Comparison of ENCODE assay signal across 15 cellular contexts in genomic region chr11:33377100-33377851, GRCh38. TPM values are rescaled to one million over a fixed set of nuclear protein-coding genes. Genes with fewer than 3 reads are reported as not detected.
DNase-seq lines count a peak whose midpoint lies in the region; ATAC-seq, FAIRE-seq and TF ChIP-seq lines count a peak whose summit lies in the region.
"Had no signal": no experiment of that assay in that cellular context is flagged by ENCODE, and none has a peak within 500 bp of the region (broad histone marks: within the 10 kb centered on the region; RNA-seq: fewer than 3 reads in every experiment).

No MANE protein-coding gene starts in this region.

- dilution Hi-C loops in keratinocyte (cut with MboI; ENCODE audit: extremely low pct_ligation_motif_present, low sequenced_read_pairs) = no loop called here

- H4K20me1 ChIP-seq in keratinocyte (ENCODE audit: control insufficient read depth, extremely low read depth, insufficient read depth, low read length) = no peaks in the 10 kb centered on the region

- H3K36me3 Mint-ChIP-seq in brain = no peaks in the 10 kb centered on the region
- no peaks in the 10 kb centered on the region for H3K36me3 Mint-ChIP-seq in activated T-helper 2 cell treated with anti-CD3 and anti-CD28 coated beads, Interferon-gamma antibody, Interleukin-2, Interleukin-4, amounts not matched to agents 10 μg/mL and 5 μg/mL and 100 μg/mL, durations not matched to agents 14 hours and 24 hours and 36 hours (ENCODE audit: low read depth)
- H3K36me3 Mint-ChIP-seq in activated T-helper 1 cell treated with anti-CD3 and anti-CD28 coated beads, Interleukin-12 subunit alpha, Interleukin-12 subunit beta, Interleukin-2, Interleukin-4 antibody, amounts not matched to agents 30 ng/mL and 10 ng/mL and 1 ng/mL, durations not matched to agents 14 hours and 24 hours and 36 hours (ENCODE audit: low read depth) = no peaks in the 10 kb centered on the region
- H3K36me3 Mint-ChIP-seq: stimulated activated memory B cell treated with anti-CD40 and anti-IgM and Interleukin-4, amounts not matched to agents 10 μg/mL and 1 μg/mL and 100 μg/mL, for 72 hours had no signal

- H3K4me1 ChIP-seq in cardiac muscle cell (ENCODE audit: low read depth) (no peaks in the 10 kb centered on the region), keratinocyte (ENCODE audit: control insufficient read depth, extremely low read depth, insufficient read depth, low read length) (peaks cover 18% of the 10 kb centered on the region), testis (no peaks in the 10 kb centered on the region)

- H3K4me2 ChIP-seq in keratinocyte (ENCODE audit: control insufficient read depth, extremely low read depth, insufficient read depth, low read depth, low read length) = peak overlapping the region; percentile 82

- ATAC-seq in left ventricle myocardium superior = no peak
- ATAC-seq in HG03025 (IDR thresholded peaks at IDR 0.05; ENCODE audit: low FRiP score, unreplicated experiment) = no peak
- ATAC-seq: sciatic nerve had no signal

- peak overlapping the region; percentile 35 for H2AFZ ChIP-seq in keratinocyte (ENCODE audit: control insufficient read depth, low read length)

- peak in 1 of 2 donors; percentile 37 for DNase-seq in cardiac muscle cell (ENCODE audit: low read depth in 1 of 2, low spot score in 1 of 2)
- DNase-seq in left ventricle myocardium superior = no peak
- no peak for DNase-seq in keratinocyte (ENCODE audit: low read depth, low spot score)
- DNase-seq in testis = no peak
- DNase-seq in activated T-helper 2 cell treated with anti-CD3 and anti-CD28 coated beads, Interferon-gamma antibody, Interleukin-2, Interleukin-4, amounts not matched to agents 10 μg/mL and 5 μg/mL and 100 μg/mL, durations not matched to agents 14 hours and 24 hours and 36 hours (ENCODE audit: low spot score) = no peak
- no peak for DNase-seq in activated T-helper 1 cell treated with anti-CD3 and anti-CD28 coated beads, Interleukin-12 subunit alpha, Interleukin-12 subunit beta, Interleukin-2, Interleukin-4 antibody, amounts not matched to agents 30 ng/mL and 10 ng/mL and 1 ng/mL, durations not matched to agents 14 hours and 24 hours and 36 hours (ENCODE audit: low spot score)
- DNase-seq: kidney glomerular epithelial cell, NCI-H2029, SHP77 treated with DMSO at 0.1 percent for 48 hours had no signal

- H3K27ac ChIP-seq in cardiac muscle cell = no peak overlapping the region
- H3K27ac ChIP-seq in keratinocyte (ENCODE audit: control insufficient read depth, insufficient read depth, low read length) = no peak overlapping the region
- H3K27ac ChIP-seq in testis = no peak overlapping the region
- H3K27ac ChIP-seq: BLaER1 treated with 17β-estradiol and CSF1 and Interleukin-3, amounts not matched to agents 10 nM and 100 nM had no signal

- H3K4me3 ChIP-seq in cardiac muscle cell (peak overlapping the region; percentile 74), keratinocyte (ENCODE audit: control insufficient read depth in 2 of 3, extremely low read depth in 1 of 3, insufficient read depth in 2 of 3, low read depth in 1 of 3, low read length in 3 of 3) (peak overlapping the region; percentile 40 to 60 (median 56)), testis (peak overlapping the region; percentile 39 to 41)

- intact Hi-C loops in left ventricle myocardium superior (cut with micrococcal nuclease) (no loop called here), testis (cut with DNase I; ENCODE audit: low total_unique reads) (no loop called here)
- intact Hi-C loops in activated T-helper 2 cell treated with anti-CD3 and anti-CD28 coated beads, Interferon-gamma antibody, Interleukin-2, Interleukin-4, amounts not matched to agents 10 μg/mL and 5 μg/mL and 100 μg/mL, durations not matched to agents 14 hours and 24 hours and 36 hours (cut with micrococcal nuclease) = no loop called here
- intact Hi-C loops in activated T-helper 1 cell treated with anti-CD3 and anti-CD28 coated beads, Interleukin-12 subunit alpha, Interleukin-12 subunit beta, Interleukin-2, Interleukin-4 antibody, amounts not matched to agents 30 ng/mL and 10 ng/mL and 1 ng/mL, durations not matched to agents 14 hours and 24 hours and 36 hours (cut with micrococcal nuclease) = no loop called here

- H3K9me3 ChIP-seq in cardiac muscle cell (ENCODE audit: low read depth) (no peaks in the 10 kb centered on the region), keratinocyte (ENCODE audit: control insufficient read depth, low read depth, low read length) (no peaks in the 10 kb centered on the region), testis (no peaks in the 10 kb centered on the region)

- peaks cover 10% of the 10 kb centered on the region for H3K27me3 Mint-ChIP-seq in brain
- peaks cover 46% of the 10 kb centered on the region for H3K27me3 Mint-ChIP-seq in activated T-helper 2 cell treated with anti-CD3 and anti-CD28 coated beads, Interferon-gamma antibody, Interleukin-2, Interleukin-4, amounts not matched to agents 10 μg/mL and 5 μg/mL and 100 μg/mL, durations not matched to agents 14 hours and 24 hours and 36 hours (ENCODE audit: low read depth)
- H3K27me3 Mint-ChIP-seq in activated T-helper 1 cell treated with anti-CD3 and anti-CD28 coated beads, Interleukin-12 subunit alpha, Interleukin-12 subunit beta, Interleukin-2, Interleukin-4 antibody, amounts not matched to agents 30 ng/mL and 10 ng/mL and 1 ng/mL, durations not matched to agents 14 hours and 24 hours and 36 hours (ENCODE audit: insufficient read depth) = peaks cover 41% of the 10 kb centered on the region

- 25 to 27% methylated on average over 10 of the region's 10 CpGs for WGBS in testis, 2 donors

- peaks cover 10% of the 10 kb centered on the region for H3K4me1 Mint-ChIP-seq in brain
- H3K4me1 Mint-ChIP-seq in activated T-helper 2 cell treated with anti-CD3 and anti-CD28 coated beads, Interferon-gamma antibody, Interleukin-2, Interleukin-4, amounts not matched to agents 10 μg/mL and 5 μg/mL and 100 μg/mL, durations not matched to agents 14 hours and 24 hours and 36 hours (ENCODE audit: low read depth) = peaks cover under 1% of the 10 kb centered on the region
- no peaks in the 10 kb centered on the region for H3K4me1 Mint-ChIP-seq in activated T-helper 1 cell treated with anti-CD3 and anti-CD28 coated beads, Interleukin-12 subunit alpha, Interleukin-12 subunit beta, Interleukin-2, Interleukin-4 antibody, amounts not matched to agents 30 ng/mL and 10 ng/mL and 1 ng/mL, durations not matched to agents 14 hours and 24 hours and 36 hours (ENCODE audit: low read depth)
- H3K4me1 Mint-ChIP-seq: stimulated activated memory B cell treated with anti-CD40 and anti-IgM and Interleukin-4, amounts not matched to agents 10 μg/mL and 1 μg/mL and 100 μg/mL, for 72 hours had no signal

- H3K79me2 ChIP-seq in keratinocyte (ENCODE audit: control insufficient read depth, insufficient read depth, low read length) = peaks cover 8% of the 10 kb centered on the region

- H3K36me3 ChIP-seq in cardiac muscle cell (no peaks in the 10 kb centered on the region), keratinocyte (ENCODE audit: control insufficient read depth in 2 of 2, extremely low read depth in 1 of 2, insufficient read depth in 2 of 2, low read length in 2 of 2) (no peaks in the 10 kb centered on the region), testis (ENCODE audit: low read depth, missing control alignments) (no peaks in the 10 kb centered on the region)
- H3K36me3 ChIP-seq: BLaER1 treated with 17β-estradiol and CSF1 and Interleukin-3, amounts not matched to agents 10 nM and 100 nM had no signal

- peak overlapping the region; percentile 84 to 89 (median 87) for H3K4me3 Mint-ChIP-seq in brain
- no peak overlapping the region for H3K4me3 Mint-ChIP-seq in activated T-helper 2 cell treated with anti-CD3 and anti-CD28 coated beads, Interferon-gamma antibody, Interleukin-2, Interleukin-4, amounts not matched to agents 10 μg/mL and 5 μg/mL and 100 μg/mL, durations not matched to agents 14 hours and 24 hours and 36 hours (ENCODE audit: low read depth)
- no peak overlapping the region for H3K4me3 Mint-ChIP-seq in activated T-helper 1 cell treated with anti-CD3 and anti-CD28 coated beads, Interleukin-12 subunit alpha, Interleukin-12 subunit beta, Interleukin-2, Interleukin-4 antibody, amounts not matched to agents 30 ng/mL and 10 ng/mL and 1 ng/mL, durations not matched to agents 14 hours and 24 hours and 36 hours
- H3K4me3 Mint-ChIP-seq: stimulated activated memory B cell treated with anti-CD40 and anti-IgM and Interleukin-4, amounts not matched to agents 10 μg/mL and 1 μg/mL and 100 μg/mL, for 72 hours had no signal

- TF ChIP-seq CTCF in cardiac muscle cell (IDR thresholded peaks at IDR 0.05; ENCODE audit: low read depth, low read length) (no peak), brain (conservative IDR thresholded peaks at IDR 0.05) (no peak), keratinocyte (optimal IDR thresholded peaks at IDR 0.05 in 1 of 3, IDR thresholded peaks at IDR 0.05 in 1 of 3, conservative IDR thresholded peaks at IDR 0.05 in 1 of 3; ENCODE audit: extremely low read depth in 1 of 3, insufficient read depth in 2 of 3, low read length in 3 of 3) (no peak), testis (IDR thresholded peaks at IDR 0.05) (no peak)

- peaks cover 55% of the 10 kb centered on the region for H3K27me3 ChIP-seq in cardiac muscle cell
- peaks cover 12% of the 10 kb centered on the region for H3K27me3 ChIP-seq in keratinocyte (ENCODE audit: control insufficient read depth, extremely low read depth, insufficient read depth, low read length)
- H3K27me3 ChIP-seq in testis = no peaks in the 10 kb centered on the region

- peaks cover 0 to 3% (median 0%) of the 10 kb centered on the region in 5 experiments for H3K9me3 Mint-ChIP-seq in brain
- H3K9me3 Mint-ChIP-seq in activated T-helper 2 cell treated with anti-CD3 and anti-CD28 coated beads, Interferon-gamma antibody, Interleukin-2, Interleukin-4, amounts not matched to agents 10 μg/mL and 5 μg/mL and 100 μg/mL, durations not matched to agents 14 hours and 24 hours and 36 hours = no peaks in the 10 kb centered on the region
- no peaks in the 10 kb centered on the region for H3K9me3 Mint-ChIP-seq in activated T-helper 1 cell treated with anti-CD3 and anti-CD28 coated beads, Interleukin-12 subunit alpha, Interleukin-12 subunit beta, Interleukin-2, Interleukin-4 antibody, amounts not matched to agents 30 ng/mL and 10 ng/mL and 1 ng/mL, durations not matched to agents 14 hours and 24 hours and 36 hours
- H3K9me3 Mint-ChIP-seq: stimulated activated memory B cell treated with anti-CD40 and anti-IgM and Interleukin-4, amounts not matched to agents 10 μg/mL and 1 μg/mL and 100 μg/mL, for 72 hours had no signal

- peak overlapping the region; percentile 46 for H3K9ac ChIP-seq in keratinocyte (ENCODE audit: control insufficient read depth, extremely low read depth, insufficient read depth, low read length)

- no peaks in the 10 kb centered on the region for H3K9me1 ChIP-seq in keratinocyte (ENCODE audit: control insufficient read depth, extremely low read depth, insufficient read depth, low read length)

- no peak for FAIRE-seq in keratinocyte (lab: Jason Lieb, UNC)
- FAIRE-seq: colon had no signal

- TF ChIP-seq POLR2A in testis (IDR thresholded peaks at IDR 0.05) = no peak

- H3K27ac Mint-ChIP-seq in brain = peak overlapping the region; percentile 10 to 81 (median 56)
- no peak overlapping the region for H3K27ac Mint-ChIP-seq in activated T-helper 2 cell treated with anti-CD3 and anti-CD28 coated beads, Interferon-gamma antibody, Interleukin-2, Interleukin-4, amounts not matched to agents 10 μg/mL and 5 μg/mL and 100 μg/mL, durations not matched to agents 14 hours and 24 hours and 36 hours
- H3K27ac Mint-ChIP-seq in activated T-helper 1 cell treated with anti-CD3 and anti-CD28 coated beads, Interleukin-12 subunit alpha, Interleukin-12 subunit beta, Interleukin-2, Interleukin-4 antibody, amounts not matched to agents 30 ng/mL and 10 ng/mL and 1 ng/mL, durations not matched to agents 14 hours and 24 hours and 36 hours = no peak overlapping the region
- H3K27ac Mint-ChIP-seq: stimulated activated memory B cell treated with anti-CD40 and anti-IgM and Interleukin-4, amounts not matched to agents 10 μg/mL and 1 μg/mL and 100 μg/mL, for 72 hours had no signal

RNA-seq across cellular contexts. Expression of gene KIAA1549L, which starts 1.4 kb away (rescaled TPM):
- total RNA-seq in cardiac muscle cell (4.4 and 5.5 TPM in 2 replicates), left ventricle myocardium superior (0.10 TPM), testis (1 to 10 TPM; 6.5 to 8.9 TPM)
- polyA plus RNA-seq in cardiac muscle cell (0.60 and 1.9 TPM in 2 replicates), brain (ENCODE audit: insufficient read depth, low read depth, low replicate concordance) (11.0 TPM), keratinocyte (2.8 to 5.1 TPM (median 3.0 TPM) in 3 replicates), testis (ENCODE audit: insufficient read depth, low read depth, low replicate concordance) (2.0 TPM)
- polyA plus RNA-seq in keratinocyte (2011; ENCODE audit: low read depth) = 0.20 TPM
- polyA plus RNA-seq in keratinocyte (2011; cell fraction: cytosol; rRNA removed) = 1.6 and 1.9 TPM in 2 replicates
- polyA plus RNA-seq in keratinocyte (2011; cell fraction: nucleus; rRNA removed) = 9.3 and 10.0 TPM in 2 replicates
- 0.42 and 5.5 TPM in 2 replicates for polyA plus RNA-seq in keratinocyte (2012; ENCODE audit: low replicate concordance)
- polyA minus RNA-seq in keratinocyte = 7.1 to 23.7 TPM (median 7.6 TPM) in 3 replicates
- polyA minus RNA-seq in keratinocyte (2011; cell fraction: cytosol; rRNA and poly(A)+ RNA removed) = 4.2 TPM
- polyA minus RNA-seq in keratinocyte (2011; cell fraction: nucleus; rRNA and poly(A)+ RNA removed) = 14.8 and 27.1 TPM in 2 replicates
- total RNA-seq in activated T-helper 2 cell treated with anti-CD3 and anti-CD28 coated beads, Interferon-gamma antibody, Interleukin-2, Interleukin-4, amounts not matched to agents 10 μg/mL and 5 μg/mL and 100 μg/mL, durations not matched to agents 14 hours and 24 hours and 36 hours = not detected in 2 replicates
- not detected in 2 replicates for total RNA-seq in activated T-helper 1 cell treated with anti-CD3 and anti-CD28 coated beads, Interleukin-12 subunit alpha, Interleukin-12 subunit beta, Interleukin-2, Interleukin-4 antibody, amounts not matched to agents 30 ng/mL and 10 ng/mL and 1 ng/mL, durations not matched to agents 14 hours and 24 hours and 36 hours

Comparison
In these comparisons a context has a peak if more than half of its experiments do, and no peak if none do; other contexts are left out.
1. H3K27ac Mint-ChIP-seq: peak in brain (5 of 5); none in activated T-helper 2 cell treated with anti-CD3 and anti-CD28 coated beads, Interferon-gamma antibody, Interleukin-2, Interleukin-4, amounts not matched to agents 10 μg/mL and 5 μg/mL and 100 μg/mL, durations not matched to agents 14 hours and 24 hours and 36 hours (single experiment) and activated T-helper 1 cell treated with anti-CD3 and anti-CD28 coated beads, Interleukin-12 subunit alpha, Interleukin-12 subunit beta, Interleukin-2, Interleukin-4 antibody, amounts not matched to agents 30 ng/mL and 10 ng/mL and 1 ng/mL, durations not matched to agents 14 hours and 24 hours and 36 hours (single experiment).
2. H3K4me3 Mint-ChIP-seq: peak in brain (5 of 5); none in activated T-helper 2 cell treated with anti-CD3 and anti-CD28 coated beads, Interferon-gamma antibody, Interleukin-2, Interleukin-4, amounts not matched to agents 10 μg/mL and 5 μg/mL and 100 μg/mL, durations not matched to agents 14 hours and 24 hours and 36 hours (single experiment) and activated T-helper 1 cell treated with anti-CD3 and anti-CD28 coated beads, Interleukin-12 subunit alpha, Interleukin-12 subunit beta, Interleukin-2, Interleukin-4 antibody, amounts not matched to agents 30 ng/mL and 10 ng/mL and 1 ng/mL, durations not matched to agents 14 hours and 24 hours and 36 hours (single experiment).
3. Peak in every context shown above with its lines, with median percentiles within 50 percentile points of each other: H3K4me3 ChIP-seq.